Comparison of ENCODE assay signal across 24 cellular contexts in genomic region chr13:97999653-98000052, GRCh38.
"Had no signal": no experiment of that assay in that cellular context is flagged by ENCODE, and none has a peak within 500 bp of the region (broad histone marks: within the 10 kb centered on the region; RNA-seq: fewer than 3 reads in every experiment).

No MANE protein-coding gene starts in this region.

- H3K9me3 ChIP-seq: esophagus squamous epithelium, gastroesophageal sphincter, lower lobe of right lung, ovary, right atrium auricular region, sigmoid colon, stomach, thoracic aorta, transverse colon had no signal

- ATAC-seq: gastroesophageal sphincter, left lobe of liver, lower lobe of right lung had no signal

- H3K4me3 Mint-ChIP-seq: memory B cell; mesothelial cell of epicardium; natural killer cell treated with Interleukin-12 subunit alpha and Interleukin-12 subunit beta and Interleukin-15 and Interleukin-18, amount 100 ng/mL, for 72 hours; neural progenitor cell had no signal

- H3K36me3 ChIP-seq: ovary had no signal

- H3K27ac Mint-ChIP-seq: memory B cell; mesothelial cell of epicardium; natural killer cell treated with Interleukin-12 subunit alpha and Interleukin-12 subunit beta and Interleukin-15 and Interleukin-18, amount 100 ng/mL, for 72 hours; neural progenitor cell had no signal

- H3K27ac ChIP-seq: esophagus squamous epithelium, gastroesophageal sphincter, lower lobe of right lung, neural progenitor cell, ovary, right atrium auricular region, sigmoid colon, skin epidermis, stomach, thoracic aorta, transverse colon had no signal

- H3K27me3 Mint-ChIP-seq: memory B cell; natural killer cell treated with Interleukin-12 subunit alpha and Interleukin-12 subunit beta and Interleukin-15 and Interleukin-18, amount 100 ng/mL, for 72 hours had no signal

- H3K4me3 ChIP-seq: esophagus squamous epithelium, gastroesophageal sphincter, lower lobe of right lung, neural progenitor cell, ovary, right atrium auricular region, sigmoid colon, skin epidermis, stomach, thoracic aorta, transverse colon had no signal

- H3K4me1 ChIP-seq: esophagus squamous epithelium, gastroesophageal sphincter, lower lobe of right lung, neural progenitor cell, right atrium auricular region, sigmoid colon, transverse colon had no signal

- H3K27me3 ChIP-seq: esophagus squamous epithelium, gastroesophageal sphincter, neural progenitor cell, ovary, right atrium auricular region, sigmoid colon, stomach, transverse colon had no signal

- DNase-seq: dermis blood vessel endothelial cell; esophagus squamous epithelium; foreskin fibroblast; glutamatergic neuron; islet precursor cell; lower lobe of right lung; nucleus accumbens; ovary; sigmoid colon; stimulated activated CD4-positive, alpha-beta T cell treated with anti-CD3 and anti-CD28 coated beads, Interleukin-2, amount 100 ng/mL, for 24 hours; stimulated activated CD4-positive, alpha-beta T cell treated with anti-CD3 and anti-CD28 coated beads, Interleukin-4, amount 100 ng/mL, for 4 hours; stimulated activated naive CD4-positive, alpha-beta T cell; stomach; substantia nigra; transverse colon had no signal

- H3K4me1 Mint-ChIP-seq: memory B cell, mesothelial cell of epicardium, neural progenitor cell had no signal

- H3K9me3 Mint-ChIP-seq: memory B cell; mesothelial cell of epicardium; natural killer cell treated with Interleukin-12 subunit alpha and Interleukin-12 subunit beta and Interleukin-15 and Interleukin-18, amount 100 ng/mL, for 72 hours; neural progenitor cell had no signal
